ENCODE assay signal across 1 cellular context in the genomic region with DNA sequence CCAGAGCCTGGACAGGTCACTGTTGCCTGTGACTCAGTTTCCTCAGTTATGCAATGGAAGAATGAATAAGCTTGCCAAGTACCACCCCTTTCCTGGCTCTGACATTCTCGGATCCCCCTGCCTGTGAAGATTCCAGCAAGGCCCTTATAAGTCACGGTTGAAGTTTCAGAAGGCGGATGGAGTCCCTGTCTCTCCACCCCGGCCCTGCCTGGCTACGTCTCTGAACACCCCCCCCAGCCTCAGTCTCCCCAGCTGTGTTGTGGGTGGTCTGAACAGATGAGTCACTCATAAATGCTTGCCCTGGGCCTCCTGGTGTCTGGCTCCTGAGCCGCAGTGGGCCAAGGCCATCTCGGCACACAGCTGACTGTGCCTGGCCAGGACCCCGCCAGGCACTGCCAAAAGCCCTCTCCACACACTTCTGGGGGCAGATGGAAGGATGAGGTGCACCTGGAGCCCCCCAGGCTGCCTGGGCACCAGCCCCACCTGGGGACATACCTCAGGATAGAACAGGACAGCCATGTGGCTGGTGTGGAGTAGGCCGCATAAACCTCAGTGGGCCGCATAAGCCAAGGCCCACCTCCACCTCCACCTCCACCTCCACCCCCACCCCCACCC.
TF ChIP-seq lines count a peak whose summit lies in the region.

No MANE protein-coding gene starts in this region.

TF ChIP-seq in SK-N-SH treated with all-trans-retinoic acid at 6 μM for 48 hours, 23 proteins besides CTCF, POLR2A, EP300 and RAD21 (continued from another document):
- TF ChIP-seq, protein P1, sequence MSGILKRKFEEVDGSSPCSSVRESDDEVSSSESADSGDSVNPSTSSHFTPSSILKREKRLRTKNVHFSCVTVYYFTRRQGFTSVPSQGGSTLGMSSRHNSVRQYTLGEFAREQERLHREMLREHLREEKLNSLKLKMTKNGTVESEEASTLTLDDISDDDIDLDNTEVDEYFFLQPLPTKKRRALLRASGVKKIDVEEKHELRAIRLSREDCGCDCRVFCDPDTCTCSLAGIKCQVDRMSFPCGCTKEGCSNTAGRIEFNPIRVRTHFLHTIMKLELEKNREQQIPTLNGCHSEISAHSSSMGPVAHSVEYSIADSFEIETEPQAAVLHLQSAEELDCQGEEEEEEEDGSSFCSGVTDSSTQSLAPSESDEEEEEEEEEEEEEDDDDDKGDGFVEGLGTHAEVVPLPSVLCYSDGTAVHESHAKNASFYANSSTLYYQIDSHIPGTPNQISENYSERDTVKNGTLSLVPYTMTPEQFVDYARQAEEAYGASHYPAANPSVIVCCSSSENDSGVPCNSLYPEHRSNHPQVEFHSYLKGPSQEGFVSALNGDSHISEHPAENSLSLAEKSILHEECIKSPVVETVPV (CRISPR knock-in tag; IDR thresholded peaks at IDR 0.05), result no peak
- TF ChIP-seq TCF4 (CRISPR knock-in tag; IDR thresholded peaks at IDR 0.05; ENCODE audit: borderline replicate concordance) (no peak), ZNF8 (CRISPR knock-in tag; IDR thresholded peaks at IDR 0.05) (no peak), BACH2 (CRISPR knock-in tag; IDR thresholded peaks at IDR 0.05; ENCODE audit: borderline replicate concordance) (no peak), ARNTL (CRISPR knock-in tag; IDR thresholded peaks at IDR 0.05; ENCODE audit: borderline replicate concordance, low read depth) (no peak), PPARA (CRISPR knock-in tag; IDR thresholded peaks at IDR 0.05; ENCODE audit: borderline replicate concordance) (no peak)
